ENCODE assay signal across 21 cellular contexts in the genomic region with DNA sequence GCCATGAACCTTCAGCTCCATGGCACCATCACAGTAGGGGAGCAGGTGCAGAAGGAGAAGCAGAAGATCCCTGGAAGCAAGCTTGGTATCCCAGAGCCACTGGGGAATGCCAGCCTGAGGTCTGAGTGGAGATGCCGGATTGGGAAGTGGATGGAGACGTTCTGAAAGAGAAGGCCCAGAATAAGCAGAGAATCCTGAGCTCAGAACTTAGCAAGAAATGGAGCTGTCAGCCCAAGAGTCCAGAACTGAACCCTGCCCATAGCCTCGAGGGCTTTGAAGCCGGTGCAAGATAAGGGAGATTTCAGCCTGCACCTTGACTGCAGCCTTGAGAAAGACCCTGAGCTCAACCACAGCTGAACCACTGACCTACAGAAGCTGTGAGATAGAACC. TPM values are rescaled to one million over a fixed set of nuclear protein-coding genes. Genes with fewer than 3 reads are reported as not detected.
"Had no signal": no experiment of that assay in that cellular context is flagged by ENCODE, and none has a peak within 500 bp of the region (broad histone marks: within the 10 kb centered on the region; RNA-seq: fewer than 3 reads in every experiment).

No MANE protein-coding gene starts in this region.

- H3K27me3 ChIP-seq: adrenal gland, body of pancreas, gastroesophageal sphincter, tibial artery, vagina had no signal

- H3K36me3 ChIP-seq: adrenal gland, gastroesophageal sphincter, tibial artery, vagina had no signal

- H3K9ac ChIP-seq: parathyroid adenoma had no signal

- H3K4me3 ChIP-seq: adrenal gland, body of pancreas, coronary artery, gastroesophageal sphincter, hepatocyte, tibial artery, vagina had no signal

- ATAC-seq: gastroesophageal sphincter, left ventricle myocardium superior had no signal

- H2AFZ ChIP-seq: hepatocyte, parathyroid adenoma had no signal

- H3K4me2 ChIP-seq: hepatocyte had no signal

- H3K27ac ChIP-seq: adrenal gland, body of pancreas, coronary artery, gastroesophageal sphincter, hepatocyte, parathyroid adenoma, tibial artery, vagina, VCaP had no signal

- H3K79me2 ChIP-seq: hepatocyte, parathyroid adenoma had no signal

- H3K4me1 ChIP-seq: adrenal gland, gastroesophageal sphincter, parathyroid adenoma had no signal

- DNase-seq: activated effector memory CD4-positive, alpha-beta T cell treated with anti-CD3 and anti-CD28 coated beads, Interleukin-2, amount 50 U/mL, for 16 hours; activated T-cell treated with anti-CD3 and anti-CD28 coated beads, Interleukin-2, amount 50 U/mL, for 1 hour; body of pancreas; central memory CD4-positive, alpha-beta T cell; effector CD8-positive, alpha-beta T cell; left ventricle myocardium superior; mesenchymal stem cell; stimulated activated CD4-positive, alpha-beta T cell treated with anti-CD3 and anti-CD28 coated beads, Interleukin-15, amount 100 ng/mL, for 24 hours; stimulated activated CD4-positive, alpha-beta T cell treated with anti-CD3 and anti-CD28 coated beads, Interleukin-4, amount 100 ng/mL, for 4 hours had no signal

- H3K9me3 ChIP-seq: adrenal gland, body of pancreas, gastroesophageal sphincter, tibial artery, vagina had no signal

RNA-seq across cellular contexts. Expression of a gene that starts 13.9 kb away (rescaled TPM):
- total RNA-seq: epithelial cell of proximal tubule, kidney epithelial cell, renal cortical epithelial cell had no signal

RNA-seq across cellular contexts. Expression of a gene that starts 36.1 kb away (rescaled TPM):
- total RNA-seq: adrenal gland, body of pancreas, epithelial cell of proximal tubule, gastroesophageal sphincter, hepatocyte, kidney epithelial cell, left ventricle myocardium superior, renal cortical epithelial cell, skeletal muscle tissue, vagina had no signal
